9 cellular contexts compared by ENCODE assay signal in genomic region chr6:14711056-14711703, GRCh38.
DNase-seq lines count a peak whose midpoint lies in the region; ATAC-seq and TF ChIP-seq lines count a peak whose summit lies in the region.
"Had no signal": no experiment of that assay in that cellular context is flagged by ENCODE, and none has a peak within 500 bp of the region (broad histone marks: within the 10 kb centered on the region; RNA-seq: fewer than 3 reads in every experiment).

No MANE protein-coding gene starts in this region.

- H3K27ac Mint-ChIP-seq in CD8-positive, alpha-beta T cell, result no peak overlapping the region
- peak overlapping the region; percentile 98 for H3K27ac Mint-ChIP-seq in activated naive CD4-positive, alpha-beta T cell treated with anti-CD3 and anti-CD28 coated beads, Interleukin-2, amount 50 U/mL, for 24 hours
- peak overlapping the region; percentile 97 for H3K27ac Mint-ChIP-seq in stimulated activated naive CD8-positive, alpha-beta T cell treated with anti-CD3 and anti-CD28 coated beads, Interleukin-15, Interleukin-2, amounts not matched to agents 100 ng/mL and 50 ng/mL, for 24 hours

- H3K4me2 ChIP-seq in GM23248 (ENCODE audit: unreplicated experiment), result peak overlapping the region; percentile 26
- H3K4me2 ChIP-seq in OCI-LY3 (ENCODE audit: low read length), result no peak overlapping the region

- H3K9me2 ChIP-seq in GM23248 (ENCODE audit: insufficient read depth), result no peaks in the 10 kb centered on the region

- 0 out of 2 replicates have a peak overlapping the region, but pooled peaks have one; percentile 1 for H2AFZ ChIP-seq in GM23248
- H2AFZ ChIP-seq in OCI-LY3 (ENCODE audit: low read depth, low read length), result no peak overlapping the region

- TF ChIP-seq CTCF in CD8-positive, alpha-beta T cell (IDR thresholded peaks at IDR 0.05), result peak; percentile 15
- peak; percentile 55 for TF ChIP-seq CTCF in OCI-LY3 (IDR thresholded peaks at IDR 0.05; ENCODE audit: low read depth, low read length)

- no peaks in the 10 kb centered on the region for H3K27me3 Mint-ChIP-seq in CD8-positive, alpha-beta T cell (ENCODE audit: low read depth)
- H3K27me3 Mint-ChIP-seq in activated naive CD4-positive, alpha-beta T cell treated with anti-CD3 and anti-CD28 coated beads, Interleukin-2, amount 50 U/mL, for 24 hours, result no peaks in the 10 kb centered on the region
- H3K27me3 Mint-ChIP-seq in stimulated activated naive CD8-positive, alpha-beta T cell treated with anti-CD3 and anti-CD28 coated beads, Interleukin-15, Interleukin-2, amounts not matched to agents 100 ng/mL and 50 ng/mL, for 24 hours, result no peaks in the 10 kb centered on the region

- H3K79me2 ChIP-seq in GM23248 (ENCODE audit: insufficient read depth) (no peaks in the 10 kb centered on the region), OCI-LY3 (ENCODE audit: low read length) (no peaks in the 10 kb centered on the region)

- no peaks in the 10 kb centered on the region for H3K4me1 ChIP-seq in CD8-positive, alpha-beta T cell (ENCODE audit: insufficient read depth, low read length)
- peaks cover 57% of the 10 kb centered on the region for H3K4me1 ChIP-seq in GM23248 (ENCODE audit: insufficient read depth)
- H3K4me1 ChIP-seq in OCI-LY3 (ENCODE audit: low read length), result peaks cover 4% of the 10 kb centered on the region

- CTCF ChIA-PET in CD8-positive, alpha-beta T cell (lab: Charles Lee), result interaction anchor here (0.7 to 2.1 kb wide), 6 partner anchors 9 to 500 kb away, joined by 3 to 16 read pairs (median 4); no protein-coding TSS in a partner anchor

- POLR2A ChIA-PET in CD8-positive, alpha-beta T cell (lab: Charles Lee), result no interaction called here

- WGBS in GM23248 (ENCODE audit: low coverage in 1 of 2, low lambda C conversion rate in 2 of 2, missing lambda C conversion rate in 2 of 2), 2 experiments, result 21 to 29% methylated on average over 3 of the region's 3 CpGs

- no peaks in the 10 kb centered on the region for H3K36me3 Mint-ChIP-seq in CD8-positive, alpha-beta T cell
- H3K36me3 Mint-ChIP-seq in activated naive CD4-positive, alpha-beta T cell treated with anti-CD3 and anti-CD28 coated beads, Interleukin-2, amount 50 U/mL, for 24 hours, result peaks cover 2% of the 10 kb centered on the region
- H3K36me3 Mint-ChIP-seq in stimulated activated naive CD8-positive, alpha-beta T cell treated with anti-CD3 and anti-CD28 coated beads, Interleukin-15, Interleukin-2, amounts not matched to agents 100 ng/mL and 50 ng/mL, for 24 hours (ENCODE audit: low read depth), result no peaks in the 10 kb centered on the region

- no peak overlapping the region for H3K4me3 ChIP-seq in CD8-positive, alpha-beta T cell (ENCODE audit: low read depth, low read length)
- no peak overlapping the region for H3K4me3 ChIP-seq in GM23248
- no peak overlapping the region for H3K4me3 ChIP-seq in OCI-LY3 (ENCODE audit: low read length)
- H3K4me3 ChIP-seq: skin epidermis had no signal

- in situ Hi-C loops in GM23248 (cut with MboI), result no loop called here

- no peaks in the 10 kb centered on the region for H3K9me3 ChIP-seq in CD8-positive, alpha-beta T cell (ENCODE audit: low read length)
- no peaks in the 10 kb centered on the region for H3K9me3 ChIP-seq in GM23248 (ENCODE audit: low read depth)
- no peaks in the 10 kb centered on the region for H3K9me3 ChIP-seq in OCI-LY3 (ENCODE audit: insufficient read depth, low read length)

- peaks cover 6% of the 10 kb centered on the region for H3K9me3 Mint-ChIP-seq in CD8-positive, alpha-beta T cell
- no peaks in the 10 kb centered on the region for H3K9me3 Mint-ChIP-seq in activated naive CD4-positive, alpha-beta T cell treated with anti-CD3 and anti-CD28 coated beads, Interleukin-2, amount 50 U/mL, for 24 hours
- no peaks in the 10 kb centered on the region for H3K9me3 Mint-ChIP-seq in stimulated activated naive CD8-positive, alpha-beta T cell treated with anti-CD3 and anti-CD28 coated beads, Interleukin-15, Interleukin-2, amounts not matched to agents 100 ng/mL and 50 ng/mL, for 24 hours

- peaks cover 53% of the 10 kb centered on the region for H3F3A ChIP-seq in GM23248 (ENCODE audit: insufficient read depth)

- no peak for DNase-seq in CD8-positive, alpha-beta T cell
- peak; percentile 91 for DNase-seq in GM23248
- peak; percentile 88 for DNase-seq in kidney tubule cell (ENCODE audit: low spot score)
- DNase-seq in NCI-H1092 (lab: John Stamatoyannopoulos, UW), result no peak

- intact Hi-C loops in CD8-positive, alpha-beta T cell (cut with DNase I, micrococcal nuclease), result no loop called here

- no peak overlapping the region for H3K4me3 Mint-ChIP-seq in CD8-positive, alpha-beta T cell
- peak overlapping the region; percentile 9 for H3K4me3 Mint-ChIP-seq in activated naive CD4-positive, alpha-beta T cell treated with anti-CD3 and anti-CD28 coated beads, Interleukin-2, amount 50 U/mL, for 24 hours
- H3K4me3 Mint-ChIP-seq in stimulated activated naive CD8-positive, alpha-beta T cell treated with anti-CD3 and anti-CD28 coated beads, Interleukin-15, Interleukin-2, amounts not matched to agents 100 ng/mL and 50 ng/mL, for 24 hours, result peak overlapping the region; percentile 33

- no peaks in the 10 kb centered on the region for H3K36me3 ChIP-seq in CD8-positive, alpha-beta T cell (ENCODE audit: insufficient read depth, low read length)
- no peaks in the 10 kb centered on the region for H3K36me3 ChIP-seq in GM23248 (ENCODE audit: low read depth)
- H3K36me3 ChIP-seq in OCI-LY3 (replicated peaks; ENCODE audit: low read depth, low read length), result no peaks in the 10 kb centered on the region

- ATAC-seq in CD8-positive, alpha-beta T cell, result peak; percentile 59
- ATAC-seq in GM19395 (IDR thresholded peaks at IDR 0.05; ENCODE audit: unreplicated experiment), result no peak

- peaks cover 3% of the 10 kb centered on the region for H3K4me1 Mint-ChIP-seq in CD8-positive, alpha-beta T cell (ENCODE audit: low read depth)
- H3K4me1 Mint-ChIP-seq in activated naive CD4-positive, alpha-beta T cell treated with anti-CD3 and anti-CD28 coated beads, Interleukin-2, amount 50 U/mL, for 24 hours, result peaks cover 31% of the 10 kb centered on the region
- H3K4me1 Mint-ChIP-seq in stimulated activated naive CD8-positive, alpha-beta T cell treated with anti-CD3 and anti-CD28 coated beads, Interleukin-15, Interleukin-2, amounts not matched to agents 100 ng/mL and 50 ng/mL, for 24 hours (ENCODE audit: low read depth), result peaks cover 61% of the 10 kb centered on the region

- H3K27ac ChIP-seq in CD8-positive, alpha-beta T cell (ENCODE audit: low read depth, low read length), result no peak overlapping the region
- peak overlapping the region; percentile 99 for H3K27ac ChIP-seq in GM23248
- no peak overlapping the region for H3K27ac ChIP-seq in OCI-LY3 (ENCODE audit: low read length)

- H3K9ac ChIP-seq in GM23248 (peak overlapping the region; percentile 84), OCI-LY3 (ENCODE audit: low read length) (no peak overlapping the region)

- no peaks in the 10 kb centered on the region for H3K27me3 ChIP-seq in CD8-positive, alpha-beta T cell (ENCODE audit: insufficient read depth, low read length)
- H3K27me3 ChIP-seq in GM23248 (replicated peaks; ENCODE audit: insufficient read depth), result no peaks in the 10 kb centered on the region
- H3K27me3 ChIP-seq in OCI-LY3 (ENCODE audit: low read depth, low read length), result no peaks in the 10 kb centered on the region

- H4K20me1 ChIP-seq in GM23248 (ENCODE audit: insufficient read depth), result no peaks in the 10 kb centered on the region
- H4K20me1 ChIP-seq in OCI-LY3 (ENCODE audit: insufficient read depth, low read length), result no peaks in the 10 kb centered on the region

Comparison
In these comparisons a context has a peak if more than half of its experiments do, and no peak if none do; other contexts are left out.
1. DNase-seq: peak in GM23248 (single experiment) and kidney tubule cell (single experiment); none in CD8-positive, alpha-beta T cell (0 of 7) and NCI-H1092 (single experiment).